In genomic region chr5:37598665-37599064, GRCh38 we compare ENCODE assay signal across 28 cellular contexts.
"Had no signal": no experiment of that assay in that cellular context is flagged by ENCODE, and none has a peak within 500 bp of the region (broad histone marks: within the 10 kb centered on the region; RNA-seq: fewer than 3 reads in every experiment).

No MANE protein-coding gene starts in this region.

- DNase-seq: hypothalamus; immature natural killer cell; kidney; left colon; left lung; lower lobe of right lung; mammary epithelial cell; mesenchymal stem cell; naive B cell; natural killer cell; nephron progenitor cell; ovary; posterior cingulate gyrus; retina; right cardiac atrium; stimulated activated CD4-positive, alpha-beta T cell treated with anti-CD3 and anti-CD28 coated beads, Interleukin-12 subunit alpha, Interleukin-12 subunit beta, amount 100 ng/mL, for 4 hours; stimulated activated CD4-positive, alpha-beta T cell treated with anti-CD3 and anti-CD28 coated beads, Interleukin-15, amount 100 ng/mL, for 24 hours; stimulated activated CD4-positive, alpha-beta T cell treated with anti-CD3 and anti-CD28 coated beads, Interleukin-2, amount 100 ng/mL, for 24 hours; stimulated activated CD4-positive, alpha-beta T cell treated with anti-CD3 and anti-CD28 coated beads, Interleukin-4, amount 100 ng/mL, for 24 hours; stimulated activated naive CD4-positive, alpha-beta T cell; tibial artery had no signal

- H2AFZ ChIP-seq: neural progenitor cell had no signal

- H3K27ac ChIP-seq: left lung, lower lobe of right lung, neural progenitor cell, ovary, prostate gland, skin epidermis, suprapubic skin, thoracic aorta, tibial artery, vagina had no signal

- FAIRE-seq: islet of Langerhans, kidney had no signal

- H3K9ac ChIP-seq: neural progenitor cell had no signal

- H3K9me3 ChIP-seq: ovary, prostate gland, suprapubic skin, thoracic aorta, tibial artery, vagina had no signal

- H3K4me3 ChIP-seq: left lung, lower lobe of right lung, neural progenitor cell, ovary, prostate gland, skin epidermis, suprapubic skin, thoracic aorta, tibial artery, vagina had no signal

- H3K4me1 ChIP-seq: left lung, lower lobe of right lung, neural progenitor cell, prostate gland, tibial artery, vagina had no signal

- H3K36me3 ChIP-seq: left lung, lower lobe of right lung, neural progenitor cell, ovary, prostate gland, suprapubic skin, thoracic aorta, tibial artery, vagina had no signal

- H3K4me2 ChIP-seq: neural progenitor cell had no signal

- H3K27me3 ChIP-seq: left lung, neural progenitor cell, ovary, suprapubic skin, tibial artery, vagina had no signal
